ENCODE assay signal across 29 cellular contexts in genomic region chr2:143145056-143145455, GRCh38. TPM values are rescaled to one million over a fixed set of nuclear protein-coding genes. Genes with fewer than 3 reads are reported as not detected.
A peak's percentile ranks its signal among the peaks of the same experiment; 100 is the strongest.
DNase-seq lines count a peak whose midpoint lies in the region; ATAC-seq and TF ChIP-seq lines count a peak whose summit lies in the region.
"Had no signal": no experiment of that assay in that cellular context is flagged by ENCODE, and none has a peak within 500 bp of the region (broad histone marks: within the 10 kb centered on the region; RNA-seq: fewer than 3 reads in every experiment).

No MANE protein-coding gene starts in this region.

- no peak overlapping the region for H3K4me3 Mint-ChIP-seq in activated CD8-positive, alpha-beta T cell treated with anti-CD3 and anti-CD28 coated beads for 36 hours
- H3K4me3 Mint-ChIP-seq in activated CD8-positive, alpha-beta T cell treated with anti-CD3 and anti-CD28 coated beads, Interleukin-2, amount 10 ng/mL, durations not matched to agents 7 days and 5 days, result no peak overlapping the region
- no peak overlapping the region for H3K4me3 Mint-ChIP-seq in activated naive CD8-positive, alpha-beta T cell treated with anti-CD3 and anti-CD28 coated beads, Interleukin-2, amount 50 U/mL, for 24 hours
- peak overlapping the region; percentile 21 for H3K4me3 Mint-ChIP-seq in natural killer cell treated with Interleukin-12 subunit alpha and Interleukin-12 subunit beta and Interleukin-15 and Interleukin-18, amount 100 ng/mL, for 72 hours

- H3K4me3 ChIP-seq in DOHH2 (ENCODE audit: low read length), result peak overlapping the region; percentile 18; the same call in 1 of the 2 replicates
- no peak overlapping the region for H3K4me3 ChIP-seq in heart right ventricle
- H3K4me3 ChIP-seq in coronary artery, result no peak overlapping the region
- H3K4me3 ChIP-seq: A549, GM12878, thoracic aorta, vagina had no signal

- no peaks in the 10 kb centered on the region for H3K9me3 ChIP-seq in DOHH2 (ENCODE audit: control insufficient read depth, insufficient read depth, low read length)
- no peaks in the 10 kb centered on the region for H3K9me3 ChIP-seq in heart right ventricle
- H3K9me3 ChIP-seq: A549, thoracic aorta, vagina had no signal

- no peak overlapping the region for H3K27ac ChIP-seq in DOHH2 (ENCODE audit: low read depth, low read length)
- H3K27ac ChIP-seq in heart right ventricle, result no peak overlapping the region
- no peak overlapping the region for H3K27ac ChIP-seq in coronary artery
- H3K27ac ChIP-seq: A549, KMS-11, thoracic aorta, vagina had no signal

- H3K4me1 ChIP-seq in DOHH2 (ENCODE audit: control insufficient read depth, low read length) (peaks cover 98% of the 10 kb centered on the region), heart right ventricle (peaks cover 0 to 66% (median 0%) of the 10 kb centered on the region in 9 donors)
- H3K4me1 ChIP-seq: vagina had no signal

- no peaks in the 10 kb centered on the region for H3K27me3 ChIP-seq in DOHH2 (ENCODE audit: control insufficient read depth, low read length)
- no peaks in the 10 kb centered on the region for H3K27me3 ChIP-seq in heart right ventricle
- H3K27me3 ChIP-seq: vagina had no signal

- intact Hi-C loops in activated CD8-positive, alpha-beta T cell treated with anti-CD3 and anti-CD28 coated beads for 36 hours (cut with micrococcal nuclease), result no loop called here
- intact Hi-C loops in heart right ventricle (cut with DNase I), result no loop called here

- H3K9me2 ChIP-seq in DOHH2 (replicated peaks; ENCODE audit: control insufficient read depth, low read length), result no peaks in the 10 kb centered on the region

- no peaks in the 10 kb centered on the region for H3K27me3 Mint-ChIP-seq in activated CD8-positive, alpha-beta T cell treated with anti-CD3 and anti-CD28 coated beads for 36 hours
- H3K27me3 Mint-ChIP-seq in activated CD8-positive, alpha-beta T cell treated with anti-CD3 and anti-CD28 coated beads, Interleukin-2, amount 10 ng/mL, durations not matched to agents 7 days and 5 days (ENCODE audit: low read depth), result no peaks in the 10 kb centered on the region
- no peaks in the 10 kb centered on the region for H3K27me3 Mint-ChIP-seq in activated naive CD8-positive, alpha-beta T cell treated with anti-CD3 and anti-CD28 coated beads, Interleukin-2, amount 50 U/mL, for 24 hours
- H3K27me3 Mint-ChIP-seq in natural killer cell treated with Interleukin-12 subunit alpha and Interleukin-12 subunit beta and Interleukin-15 and Interleukin-18, amount 100 ng/mL, for 72 hours, result no peaks in the 10 kb centered on the region
- H3K27me3 Mint-ChIP-seq: stimulated activated naive B cell treated with anti-CD40 and anti-IgM and Interleukin-4, amounts not matched to agents 10 μg/mL and 1 μg/mL and 100 μg/mL, for 72 hours had no signal

- CTCF ChIA-PET in activated CD8-positive, alpha-beta T cell treated with anti-CD3 and anti-CD28 coated beads for 36 hours (lab: Charles Lee), result interaction anchor here (1.3 to 4.0 kb wide), 4 partner anchors 12 to 34 kb away, joined by 3 to 17 read pairs (median 10); no protein-coding TSS in a partner anchor
- CTCF ChIA-PET in activated CD8-positive, alpha-beta T cell treated with anti-CD3 and anti-CD28 coated beads, Interleukin-2, amount 10 ng/mL, durations not matched to agents 7 days and 5 days (lab: Charles Lee), result interaction anchor here (0.9 to 3.0 kb wide), 5 partner anchors 11 to 114 kb away, joined by 3 to 8 read pairs (median 4); no protein-coding TSS in a partner anchor

- H3K36me3 Mint-ChIP-seq in activated CD8-positive, alpha-beta T cell treated with anti-CD3 and anti-CD28 coated beads for 36 hours (ENCODE audit: low read depth), result peaks cover 24% of the 10 kb centered on the region
- H3K36me3 Mint-ChIP-seq in activated CD8-positive, alpha-beta T cell treated with anti-CD3 and anti-CD28 coated beads, Interleukin-2, amount 10 ng/mL, durations not matched to agents 7 days and 5 days (ENCODE audit: low read depth), result peaks cover 67% of the 10 kb centered on the region
- peaks cover 2% of the 10 kb centered on the region for H3K36me3 Mint-ChIP-seq in activated naive CD8-positive, alpha-beta T cell treated with anti-CD3 and anti-CD28 coated beads, Interleukin-2, amount 50 U/mL, for 24 hours (ENCODE audit: low read depth)
- peaks cover 16% of the 10 kb centered on the region for H3K36me3 Mint-ChIP-seq in natural killer cell treated with Interleukin-12 subunit alpha and Interleukin-12 subunit beta and Interleukin-15 and Interleukin-18, amount 100 ng/mL, for 72 hours

- no peak for ATAC-seq in activated CD8-positive, alpha-beta T cell treated with anti-CD3 and anti-CD28 coated beads for 36 hours
- no peak for ATAC-seq in activated CD8-positive, alpha-beta T cell treated with anti-CD3 and anti-CD28 coated beads, Interleukin-2, amount 10 ng/mL, durations not matched to agents 7 days and 5 days
- ATAC-seq in activated naive CD8-positive, alpha-beta T cell treated with anti-CD3 and anti-CD28 coated beads, Interleukin-2, amount 50 U/mL, for 24 hours, result no peak
- ATAC-seq in natural killer cell treated with Interleukin-12 subunit alpha and Interleukin-12 subunit beta and Interleukin-15 and Interleukin-18, amount 100 ng/mL, for 72 hours, result no peak
- ATAC-seq in heart right ventricle, result no peak
- ATAC-seq: A549; GM12878; stimulated activated naive B cell treated with anti-CD40 and anti-IgM and Interleukin-4, amounts not matched to agents 10 μg/mL and 1 μg/mL and 100 μg/mL, for 72 hours had no signal

- H3K79me2 ChIP-seq in DOHH2 (ENCODE audit: control insufficient read depth, low read length), result peaks cover 86% of the 10 kb centered on the region

- H3K4me2 ChIP-seq in DOHH2 (ENCODE audit: low read length), result peak overlapping the region; percentile 42
- H3K4me2 ChIP-seq: A549, KMS-11 had no signal

- no peak for TF ChIP-seq CTCF in activated CD8-positive, alpha-beta T cell treated with anti-CD3 and anti-CD28 coated beads for 36 hours (IDR thresholded peaks at IDR 0.05)
- TF ChIP-seq CTCF in DOHH2 (IDR thresholded peaks at IDR 0.05; ENCODE audit: low read depth, low read length, poor library complexity, severe bottlenecking), result no peak
- TF ChIP-seq CTCF in heart right ventricle (IDR thresholded peaks at IDR 0.05), result no peak
- TF ChIP-seq CTCF in coronary artery (IDR thresholded peaks at IDR 0.05), result no peak

- DNase-seq in activated CD8-positive, alpha-beta T cell treated with anti-CD3 and anti-CD28 coated beads for 36 hours, result no peak
- DNase-seq in activated CD8-positive, alpha-beta T cell treated with anti-CD3 and anti-CD28 coated beads, Interleukin-2, amount 10 ng/mL, durations not matched to agents 7 days and 5 days, result no peak
- no peak for DNase-seq in activated naive CD8-positive, alpha-beta T cell treated with anti-CD3 and anti-CD28 coated beads, Interleukin-2, amount 50 U/mL, for 24 hours
- DNase-seq in natural killer cell treated with Interleukin-12 subunit alpha and Interleukin-12 subunit beta and Interleukin-15 and Interleukin-18, amount 100 ng/mL, for 72 hours (ENCODE audit: low spot score), result no peak
- DNase-seq in heart right ventricle (no peak), coronary artery (ENCODE audit: low spot score) (no peak)
- DNase-seq in stimulated activated CD4-positive, alpha-beta T cell treated with anti-CD3 and anti-CD28 coated beads, Interleukin-4, amount 100 ng/mL, for 24 hours, result no peak
- DNase-seq: activated CD4-positive, alpha-beta T cell treated with anti-CD3 and anti-CD28 coated beads for 4 hours; activated effector memory CD4-positive, alpha-beta T cell treated with anti-CD3 and anti-CD28 coated beads, Interleukin-2, amount 50 U/mL, for 16 hours; aorta; caudate nucleus; dermis blood vessel endothelial cell; H7; kidney; NCI-H146; NCI-H524 treated with DMSO at 0.1 percent for 48 hours; occipital lobe; retina; small intestine; stimulated activated CD4-positive, alpha-beta T cell treated with anti-CD3 and anti-CD28 coated beads, Interleukin-1b, Interleukin-23, amount 100 ng/mL, for 48 hours; stimulated activated naive B cell treated with anti-CD40 and anti-IgM and Interleukin-4, amounts not matched to agents 10 μg/mL and 1 μg/mL and 100 μg/mL, for 72 hours had no signal

- no peaks in the 10 kb centered on the region for H3K9me3 Mint-ChIP-seq in activated CD8-positive, alpha-beta T cell treated with anti-CD3 and anti-CD28 coated beads for 36 hours
- no peaks in the 10 kb centered on the region for H3K9me3 Mint-ChIP-seq in activated CD8-positive, alpha-beta T cell treated with anti-CD3 and anti-CD28 coated beads, Interleukin-2, amount 10 ng/mL, durations not matched to agents 7 days and 5 days (ENCODE audit: insufficient read depth)
- H3K9me3 Mint-ChIP-seq in activated naive CD8-positive, alpha-beta T cell treated with anti-CD3 and anti-CD28 coated beads, Interleukin-2, amount 50 U/mL, for 24 hours, result no peaks in the 10 kb centered on the region
- H3K9me3 Mint-ChIP-seq in natural killer cell treated with Interleukin-12 subunit alpha and Interleukin-12 subunit beta and Interleukin-15 and Interleukin-18, amount 100 ng/mL, for 72 hours, result no peaks in the 10 kb centered on the region
- H3K9me3 Mint-ChIP-seq: stimulated activated naive B cell treated with anti-CD40 and anti-IgM and Interleukin-4, amounts not matched to agents 10 μg/mL and 1 μg/mL and 100 μg/mL, for 72 hours had no signal

- 93 to 98% methylated on average over 1 of the region's 1 CpG for WGBS in heart right ventricle, 2 donors

- H3K4me1 Mint-ChIP-seq in activated CD8-positive, alpha-beta T cell treated with anti-CD3 and anti-CD28 coated beads for 36 hours (ENCODE audit: low read depth), result peaks cover 82% of the 10 kb centered on the region
- H3K4me1 Mint-ChIP-seq in activated CD8-positive, alpha-beta T cell treated with anti-CD3 and anti-CD28 coated beads, Interleukin-2, amount 10 ng/mL, durations not matched to agents 7 days and 5 days (ENCODE audit: low read depth), result peaks cover 78% of the 10 kb centered on the region
- peaks cover 85% of the 10 kb centered on the region for H3K4me1 Mint-ChIP-seq in activated naive CD8-positive, alpha-beta T cell treated with anti-CD3 and anti-CD28 coated beads, Interleukin-2, amount 50 U/mL, for 24 hours
- H3K4me1 Mint-ChIP-seq in natural killer cell treated with Interleukin-12 subunit alpha and Interleukin-12 subunit beta and Interleukin-15 and Interleukin-18, amount 100 ng/mL, for 72 hours (ENCODE audit: low read depth in 2 of 2), result peaks cover 61 to 72% of the 10 kb centered on the region in 2 donors

- H3F3A ChIP-seq in DOHH2 (ENCODE audit: control insufficient read depth, insufficient read depth), result peaks cover 10% of the 10 kb centered on the region

- POLR2A ChIA-PET in activated CD8-positive, alpha-beta T cell treated with anti-CD3 and anti-CD28 coated beads for 36 hours (lab: Charles Lee), result interaction anchor here (0.9 to 1.3 kb wide), 3 partner anchors 11 to 16 kb away, joined by 3 to 4 read pairs (median 3); no protein-coding TSS in a partner anchor
- POLR2A ChIA-PET in activated CD8-positive, alpha-beta T cell treated with anti-CD3 and anti-CD28 coated beads, Interleukin-2, amount 10 ng/mL, durations not matched to agents 7 days and 5 days (lab: Charles Lee), result no interaction called here

- H3K27ac Mint-ChIP-seq in activated CD8-positive, alpha-beta T cell treated with anti-CD3 and anti-CD28 coated beads for 36 hours, result peak overlapping the region; percentile 7
- no peak overlapping the region for H3K27ac Mint-ChIP-seq in activated CD8-positive, alpha-beta T cell treated with anti-CD3 and anti-CD28 coated beads, Interleukin-2, amount 10 ng/mL, durations not matched to agents 7 days and 5 days
- H3K27ac Mint-ChIP-seq in activated naive CD8-positive, alpha-beta T cell treated with anti-CD3 and anti-CD28 coated beads, Interleukin-2, amount 50 U/mL, for 24 hours, result peak overlapping the region; percentile 10
- H3K27ac Mint-ChIP-seq in natural killer cell treated with Interleukin-12 subunit alpha and Interleukin-12 subunit beta and Interleukin-15 and Interleukin-18, amount 100 ng/mL, for 72 hours, result peak overlapping the region; percentile 28 to 32
- H3K27ac Mint-ChIP-seq: stimulated activated naive B cell treated with anti-CD40 and anti-IgM and Interleukin-4, amounts not matched to agents 10 μg/mL and 1 μg/mL and 100 μg/mL, for 72 hours had no signal

- H4K20me1 ChIP-seq in DOHH2 (ENCODE audit: control insufficient read depth, insufficient read depth, low read depth, low read length), result no peaks in the 10 kb centered on the region

- H3K36me3 ChIP-seq in DOHH2 (ENCODE audit: control insufficient read depth, low read length), result peaks cover 15% of the 10 kb centered on the region
- no peaks in the 10 kb centered on the region for H3K36me3 ChIP-seq in heart right ventricle
- H3K36me3 ChIP-seq: thoracic aorta, vagina had no signal

RNA-seq across cellular contexts. Expression of gene ARHGAP15, which starts 15.8 kb away (rescaled TPM):
- 10 to 100 TPM; 71.3 to 72.8 TPM for total RNA-seq in activated CD8-positive, alpha-beta T cell treated with anti-CD3 and anti-CD28 coated beads for 36 hours
- 100 to 1,000 TPM; 154 to 158 TPM for total RNA-seq in activated CD8-positive, alpha-beta T cell treated with anti-CD3 and anti-CD28 coated beads, Interleukin-2, amount 10 ng/mL, durations not matched to agents 7 days and 5 days
- total RNA-seq in natural killer cell treated with Interleukin-12 subunit alpha and Interleukin-12 subunit beta and Interleukin-15 and Interleukin-18, amount 100 ng/mL, for 72 hours, result 100 to 1,000 TPM in 1 of 2 donors, 10 to 100 TPM in 1; 80.6 to 133 TPM
- total RNA-seq in heart right ventricle, result 1 to 10 TPM; 1.3 to 7.1 (median 2.8) TPM
- 1 to 10 TPM; 2.0 to 7.7 TPM for polyA plus RNA-seq in heart right ventricle
- total RNA-seq: dermis blood vessel endothelial cell, fibroblast of lung, H7, lung microvascular endothelial cell had no signal

Comparison
In these comparisons a context has a peak if more than half of its experiments do, and no peak if none do; other contexts are left out.
1. RNA of gene ARHGAP15, which starts 15.8 kb away (total RNA-seq): 154 to 158 TPM in activated CD8-positive, alpha-beta T cell treated with anti-CD3 and anti-CD28 coated beads, Interleukin-2, amount 10 ng/mL, durations not matched to agents 7 days and 5 days, 80.6 to 133 TPM in natural killer cell treated with Interleukin-12 subunit alpha and Interleukin-12 subunit beta and Interleukin-15 and Interleukin-18, amount 100 ng/mL, for 72 hours and 71.3 to 72.8 TPM in activated CD8-positive, alpha-beta T cell treated with anti-CD3 and anti-CD28 coated beads for 36 hours; 1.3 to 7.1 TPM in heart right ventricle; every median in the first group is over 4 times any median in the second.